In genomic region chr17:44775136-44775837, GRCh38 we compare ENCODE assay signal across 8 cellular contexts. TPM values are rescaled to one million over a fixed set of nuclear protein-coding genes. Genes with fewer than 3 reads are reported as not detected.
DNase-seq lines count a peak whose midpoint lies in the region; ATAC-seq, FAIRE-seq and TF ChIP-seq lines count a peak whose summit lies in the region.

No MANE protein-coding gene starts in this region.

- DNase-seq in GM10266 (ENCODE audit: extremely low spot score) (peak; percentile 98), NCI-H1105 (lab: John Stamatoyannopoulos, UW) (peak; percentile 97), SKM-1 (lab: John Stamatoyannopoulos, UW; ENCODE audit: unreplicated experiment) (peak; percentile 92), adipocyte (ENCODE audit: low read depth) (peak; percentile 98), left cardiac atrium (peak; percentile 96), progenitor cell of endocrine pancreas (ENCODE audit: low spot score, unreplicated experiment) (peak; percentile 97), urothelium cell line (ENCODE audit: low spot score) (no peak)

- TF ChIP-seq CTCF in GM10266 (IDR thresholded peaks at IDR 0.05; ENCODE audit: control insufficient read depth, insufficient read depth, low read depth, missing control alignments) (no peak), progenitor cell of endocrine pancreas (IDR thresholded peaks at IDR 0.05; ENCODE audit: unreplicated experiment) (no peak)

- peak overlapping the region; percentile 24 for H3K9ac ChIP-seq in adipocyte (ENCODE audit: low read length)

- H3K27ac Mint-ChIP-seq in progenitor cell of endocrine pancreas = no peak overlapping the region

- peak; percentile 96 for FAIRE-seq in urothelium cell line (lab: Jason Lieb, UNC)

- intact Hi-C loops in left cardiac atrium (cut with DNase I) = loop anchor here (1.0 to 5.0 kb wide), 3 partner anchors 90 to 245 kb away; no protein-coding TSS in a partner anchor

- H3K27me3 Mint-ChIP-seq in progenitor cell of endocrine pancreas = peaks cover 27% of the 10 kb centered on the region

- H3K36me3 ChIP-seq in adipocyte (ENCODE audit: control insufficient read depth, insufficient read depth, low read length, severe bottlenecking) = no peaks in the 10 kb centered on the region

- ATAC-seq in HG02610 (IDR thresholded peaks at IDR 0.05; ENCODE audit: unreplicated experiment) (peak; percentile 91), left cardiac atrium (peak; percentile 93 to 96)

- H3K27me3 ChIP-seq in adipocyte (replicated peaks; ENCODE audit: control insufficient read depth, insufficient read depth, low read length) = peaks cover 19% of the 10 kb centered on the region

- H3K4me1 Mint-ChIP-seq in progenitor cell of endocrine pancreas (ENCODE audit: low read depth) = no peaks in the 10 kb centered on the region

- H3K36me3 Mint-ChIP-seq in progenitor cell of endocrine pancreas (ENCODE audit: insufficient read depth) = no peaks in the 10 kb centered on the region

- peaks cover 9% of the 10 kb centered on the region for H3K4me1 ChIP-seq in adipocyte (ENCODE audit: control insufficient read depth, insufficient read depth, low read length)

- H3K9me3 Mint-ChIP-seq in progenitor cell of endocrine pancreas (ENCODE audit: low read depth) = no peaks in the 10 kb centered on the region

- peak overlapping the region; percentile 81 for H3K4me3 ChIP-seq in adipocyte (ENCODE audit: low read length)

- no peaks in the 10 kb centered on the region for H3K9me3 ChIP-seq in adipocyte (ENCODE audit: control insufficient read depth, low read length)

- peak overlapping the region; percentile 78 for H3K4me3 Mint-ChIP-seq in progenitor cell of endocrine pancreas (ENCODE audit: low read depth)

RNA-seq across cellular contexts. Expression of gene ADAM11, which starts 16.5 kb away (rescaled TPM):
- total RNA-seq in left cardiac atrium (10 to 100 TPM; 19.5 to 28.0 TPM), progenitor cell of endocrine pancreas (1.4 and 2.4 TPM in 2 replicates)

RNA-seq across cellular contexts. Expression of gene GJC1, which starts 54.8 kb away (rescaled TPM):
- total RNA-seq in left cardiac atrium (10 to 100 TPM; 28.5 to 38.5 TPM), progenitor cell of endocrine pancreas (75.2 and 76.5 TPM in 2 replicates)
